Comparison of ENCODE assay signal across 17 cellular contexts in genomic region chr19:10104130-10104513, GRCh38. TPM values are rescaled to one million over a fixed set of nuclear protein-coding genes. Genes with fewer than 3 reads are reported as not detected.
DNase-seq lines count a peak whose midpoint lies in the region; ATAC-seq and TF ChIP-seq lines count a peak whose summit lies in the region.
"Had no signal": no experiment of that assay in that cellular context is flagged by ENCODE, and none has a peak within 500 bp of the region (broad histone marks: within the 10 kb centered on the region; RNA-seq: fewer than 3 reads in every experiment).

No MANE protein-coding gene starts in this region.

- H3K9me2 ChIP-seq in Karpas-422 (replicated peaks; ENCODE audit: insufficient read depth, low read length) = no peaks in the 10 kb centered on the region

- TF ChIP-seq CTCF in natural killer cell (IDR thresholded peaks at IDR 0.05) = no peak

- no peak for ATAC-seq in natural killer cell
- ATAC-seq in GM21786 (IDR thresholded peaks at IDR 0.05; ENCODE audit: unreplicated experiment) = no peak
- ATAC-seq: pancreas had no signal

- intact Hi-C loops in activated T-helper 1 cell treated with anti-CD3 and anti-CD28 coated beads, Interleukin-12 subunit alpha, Interleukin-12 subunit beta, Interleukin-2, Interleukin-4 antibody, amounts not matched to agents 30 ng/mL and 10 ng/mL and 1 ng/mL, durations not matched to agents 14 hours and 24 hours and 36 hours (cut with micrococcal nuclease) = loop anchor here (1.0 to 10.0 kb wide), 12 partner anchors 8 to 1331 kb away; partner anchors contain the start of genes DNMT1, ILF3, KRI1 and ODAD3
- intact Hi-C loops in natural killer cell (cut with micrococcal nuclease) = loop anchor here (2.0 to 10.0 kb wide), 4 partner anchors 303 to 691 kb away; partner anchors contain the start of gene S1PR5

- no peak overlapping the region for H3K4me2 ChIP-seq in Karpas-422 (ENCODE audit: low read depth, low read length, poor library complexity, severe bottlenecking)
- H3K4me2 ChIP-seq: hepatocyte had no signal

- 0 out of 2 replicates have a peak, but pooled peaks cover 6% of the 10 kb centered on the region for H4K20me1 ChIP-seq in Karpas-422 (ENCODE audit: insufficient read depth, low read depth, low read length)

- H3K4me1 Mint-ChIP-seq in T-helper 1 cell treated with Interleukin-12 subunit alpha and Interleukin-12 subunit beta and Interleukin-4 antibody, amounts not matched to agents 30 μg/mL and 1 μg/mL, for 36 hours (ENCODE audit: low read depth) = peaks cover 44% of the 10 kb centered on the region
- peaks cover 59% of the 10 kb centered on the region for H3K4me1 Mint-ChIP-seq in activated T-helper 1 cell treated with anti-CD3 and anti-CD28 coated beads, Interleukin-12 subunit alpha, Interleukin-12 subunit beta, Interleukin-2, Interleukin-4 antibody, amounts not matched to agents 30 ng/mL and 10 ng/mL and 1 ng/mL, durations not matched to agents 14 hours and 24 hours and 36 hours (ENCODE audit: low read depth)
- peaks cover 59 to 67% of the 10 kb centered on the region in 2 donors for H3K4me1 Mint-ChIP-seq in natural killer cell

- H3K9ac ChIP-seq in Karpas-422 (ENCODE audit: low read length) = no peak overlapping the region

- H3K27ac Mint-ChIP-seq in T-helper 1 cell treated with Interleukin-12 subunit alpha and Interleukin-12 subunit beta and Interleukin-4 antibody, amounts not matched to agents 30 μg/mL and 1 μg/mL, for 36 hours = peak overlapping the region; percentile 98
- peak overlapping the region; percentile 83 for H3K27ac Mint-ChIP-seq in activated T-helper 1 cell treated with anti-CD3 and anti-CD28 coated beads, Interleukin-12 subunit alpha, Interleukin-12 subunit beta, Interleukin-2, Interleukin-4 antibody, amounts not matched to agents 30 ng/mL and 10 ng/mL and 1 ng/mL, durations not matched to agents 14 hours and 24 hours and 36 hours
- peak overlapping the region; percentile 94 to 99 for H3K27ac Mint-ChIP-seq in natural killer cell

- H3K9me3 ChIP-seq in Karpas-422 (ENCODE audit: low read length) = no peaks in the 10 kb centered on the region
- H3K9me3 ChIP-seq: MG63, pancreas had no signal

- H3K36me3 Mint-ChIP-seq in T-helper 1 cell treated with Interleukin-12 subunit alpha and Interleukin-12 subunit beta and Interleukin-4 antibody, amounts not matched to agents 30 μg/mL and 1 μg/mL, for 36 hours (ENCODE audit: low read depth) = peaks cover 10% of the 10 kb centered on the region
- H3K36me3 Mint-ChIP-seq in activated T-helper 1 cell treated with anti-CD3 and anti-CD28 coated beads, Interleukin-12 subunit alpha, Interleukin-12 subunit beta, Interleukin-2, Interleukin-4 antibody, amounts not matched to agents 30 ng/mL and 10 ng/mL and 1 ng/mL, durations not matched to agents 14 hours and 24 hours and 36 hours (ENCODE audit: low read depth) = peaks cover 24% of the 10 kb centered on the region
- H3K36me3 Mint-ChIP-seq in natural killer cell = no peaks in the 10 kb centered on the region

- H3K4me1 ChIP-seq in Karpas-422 (ENCODE audit: low read length) = peaks cover 50% of the 10 kb centered on the region

- H3K27ac ChIP-seq in Karpas-422 (ENCODE audit: low read length) = peak overlapping the region; percentile 79
- H3K27ac ChIP-seq: hepatocyte, pancreas had no signal

- no peaks in the 10 kb centered on the region for H3K9me3 Mint-ChIP-seq in T-helper 1 cell treated with Interleukin-12 subunit alpha and Interleukin-12 subunit beta and Interleukin-4 antibody, amounts not matched to agents 30 μg/mL and 1 μg/mL, for 36 hours
- no peaks in the 10 kb centered on the region for H3K9me3 Mint-ChIP-seq in activated T-helper 1 cell treated with anti-CD3 and anti-CD28 coated beads, Interleukin-12 subunit alpha, Interleukin-12 subunit beta, Interleukin-2, Interleukin-4 antibody, amounts not matched to agents 30 ng/mL and 10 ng/mL and 1 ng/mL, durations not matched to agents 14 hours and 24 hours and 36 hours
- no peaks in the 10 kb centered on the region for H3K9me3 Mint-ChIP-seq in natural killer cell

- no peak overlapping the region for H3K4me3 Mint-ChIP-seq in T-helper 1 cell treated with Interleukin-12 subunit alpha and Interleukin-12 subunit beta and Interleukin-4 antibody, amounts not matched to agents 30 μg/mL and 1 μg/mL, for 36 hours
- H3K4me3 Mint-ChIP-seq in activated T-helper 1 cell treated with anti-CD3 and anti-CD28 coated beads, Interleukin-12 subunit alpha, Interleukin-12 subunit beta, Interleukin-2, Interleukin-4 antibody, amounts not matched to agents 30 ng/mL and 10 ng/mL and 1 ng/mL, durations not matched to agents 14 hours and 24 hours and 36 hours = peak overlapping the region; percentile 4
- peak overlapping the region; percentile 88 for H3K4me3 Mint-ChIP-seq in natural killer cell

- H2AFZ ChIP-seq in Karpas-422 (ENCODE audit: low read length) = 0 out of 2 replicates have a peak overlapping the region, but pooled peaks have one; percentile 0
- H2AFZ ChIP-seq: hepatocyte had no signal

- H3K4me3 ChIP-seq in Karpas-422 (ENCODE audit: low read length) = no peak overlapping the region
- H3K4me3 ChIP-seq: hepatocyte, MG63, pancreas had no signal

- DNase-seq in T-helper 1 cell = no peak
- DNase-seq in Karpas-422 = no peak
- DNase-seq in activated T-helper 1 cell treated with anti-CD3 and anti-CD28 coated beads, Interleukin-12 subunit alpha, Interleukin-12 subunit beta, Interleukin-2, Interleukin-4 antibody, amounts not matched to agents 30 ng/mL and 10 ng/mL and 1 ng/mL, durations not matched to agents 14 hours and 24 hours and 36 hours (ENCODE audit: low spot score) = no peak
- no peak for DNase-seq in natural killer cell
- DNase-seq in SHP77 treated with DMSO at 0.1 percent for 48 hours (lab: John Stamatoyannopoulos, UW) = no peak
- DNase-seq in DMS153 (lab: John Stamatoyannopoulos, UW) = no peak
- DNase-seq: 8988T, GOT3, kidney glomerular epithelial cell, MG63, NCI-H2029 treated with DMSO at 0.1 percent for 48 hours, NCI-H510A treated with DMSO at 0.1 percent for 48 hours, pancreas, trophoblast cell had no signal

- no peaks in the 10 kb centered on the region for H3K27me3 Mint-ChIP-seq in T-helper 1 cell treated with Interleukin-12 subunit alpha and Interleukin-12 subunit beta and Interleukin-4 antibody, amounts not matched to agents 30 μg/mL and 1 μg/mL, for 36 hours (ENCODE audit: low read depth)
- H3K27me3 Mint-ChIP-seq in activated T-helper 1 cell treated with anti-CD3 and anti-CD28 coated beads, Interleukin-12 subunit alpha, Interleukin-12 subunit beta, Interleukin-2, Interleukin-4 antibody, amounts not matched to agents 30 ng/mL and 10 ng/mL and 1 ng/mL, durations not matched to agents 14 hours and 24 hours and 36 hours (ENCODE audit: insufficient read depth) = peaks cover 1% of the 10 kb centered on the region
- no peaks in the 10 kb centered on the region for H3K27me3 Mint-ChIP-seq in natural killer cell (ENCODE audit: low read depth in 2 of 2)

- H3K36me3 ChIP-seq in Karpas-422 (ENCODE audit: insufficient read depth, low read length) = peaks cover 22% of the 10 kb centered on the region

- H3K79me2 ChIP-seq in Karpas-422 (ENCODE audit: low read length) = peaks cover 25% of the 10 kb centered on the region

- no peaks in the 10 kb centered on the region for H3K27me3 ChIP-seq in Karpas-422 (ENCODE audit: low read length)
- H3K27me3 ChIP-seq: hepatocyte, MG63, pancreas had no signal

RNA-seq across cellular contexts. Expression of gene ANGPTL6, which starts 1.6 kb away (rescaled TPM):
- total RNA-seq in Karpas-422 (2014; rRNA removed; shearing (Covaris generic); ENCODE audit: low replicate concordance) = 7.3 and 8.3 TPM in 2 replicates
- total RNA-seq in activated T-helper 1 cell treated with anti-CD3 and anti-CD28 coated beads, Interleukin-12 subunit alpha, Interleukin-12 subunit beta, Interleukin-2, Interleukin-4 antibody, amounts not matched to agents 30 ng/mL and 10 ng/mL and 1 ng/mL, durations not matched to agents 14 hours and 24 hours and 36 hours = 8.2 and 8.5 TPM in 2 replicates
- 1 to 10 TPM; 2.9 to 5.5 (median 3.3) TPM for total RNA-seq in natural killer cell

RNA-seq across cellular contexts. Expression of gene PPAN, which starts 2.0 kb away (rescaled TPM):
- total RNA-seq in Karpas-422 (2014; rRNA removed; shearing (Covaris generic); ENCODE audit: low replicate concordance) = 30.4 and 77.1 TPM in 2 replicates
- total RNA-seq in activated T-helper 1 cell treated with anti-CD3 and anti-CD28 coated beads, Interleukin-12 subunit alpha, Interleukin-12 subunit beta, Interleukin-2, Interleukin-4 antibody, amounts not matched to agents 30 ng/mL and 10 ng/mL and 1 ng/mL, durations not matched to agents 14 hours and 24 hours and 36 hours = 234 and 250 TPM in 2 replicates
- 10 to 100 TPM; 60.0 to 72.2 (median 69.2) TPM for total RNA-seq in natural killer cell

RNA-seq across cellular contexts. Expression of gene P2RY11, which starts 7.4 kb away (rescaled TPM):
- total RNA-seq in Karpas-422 (2014; rRNA removed; shearing (Covaris generic); ENCODE audit: low replicate concordance) = 1.7 and 6.1 TPM in 2 replicates
- total RNA-seq in activated T-helper 1 cell treated with anti-CD3 and anti-CD28 coated beads, Interleukin-12 subunit alpha, Interleukin-12 subunit beta, Interleukin-2, Interleukin-4 antibody, amounts not matched to agents 30 ng/mL and 10 ng/mL and 1 ng/mL, durations not matched to agents 14 hours and 24 hours and 36 hours = 64.4 and 64.9 TPM in 2 replicates
- 10 to 100 TPM; 44.1 to 52.3 (median 51.0) TPM for total RNA-seq in natural killer cell

RNA-seq across cellular contexts. Expression of gene EIF3G, which starts 15.6 kb away (rescaled TPM):
- 281 and 602 TPM in 2 replicates for total RNA-seq in Karpas-422 (2014; rRNA removed; shearing (Covaris generic); ENCODE audit: low replicate concordance)
- 371 and 377 TPM in 2 replicates for total RNA-seq in activated T-helper 1 cell treated with anti-CD3 and anti-CD28 coated beads, Interleukin-12 subunit alpha, Interleukin-12 subunit beta, Interleukin-2, Interleukin-4 antibody, amounts not matched to agents 30 ng/mL and 10 ng/mL and 1 ng/mL, durations not matched to agents 14 hours and 24 hours and 36 hours
- total RNA-seq in natural killer cell = 100 to 1,000 TPM; 377 to 471 (median 423) TPM

RNA-seq across cellular contexts. Expression of gene SHFL, which starts 18.0 kb away (rescaled TPM):
- total RNA-seq in Karpas-422 (2014; rRNA removed; shearing (Covaris generic); ENCODE audit: low replicate concordance) = 29.0 and 55.3 TPM in 2 replicates
- total RNA-seq in activated T-helper 1 cell treated with anti-CD3 and anti-CD28 coated beads, Interleukin-12 subunit alpha, Interleukin-12 subunit beta, Interleukin-2, Interleukin-4 antibody, amounts not matched to agents 30 ng/mL and 10 ng/mL and 1 ng/mL, durations not matched to agents 14 hours and 24 hours and 36 hours = 64.1 and 70.5 TPM in 2 replicates
- 100 to 1,000 TPM; 107 to 111 (median 107) TPM for total RNA-seq in natural killer cell
